ENCODE assay signal across 10 cellular contexts in the genomic region with DNA sequence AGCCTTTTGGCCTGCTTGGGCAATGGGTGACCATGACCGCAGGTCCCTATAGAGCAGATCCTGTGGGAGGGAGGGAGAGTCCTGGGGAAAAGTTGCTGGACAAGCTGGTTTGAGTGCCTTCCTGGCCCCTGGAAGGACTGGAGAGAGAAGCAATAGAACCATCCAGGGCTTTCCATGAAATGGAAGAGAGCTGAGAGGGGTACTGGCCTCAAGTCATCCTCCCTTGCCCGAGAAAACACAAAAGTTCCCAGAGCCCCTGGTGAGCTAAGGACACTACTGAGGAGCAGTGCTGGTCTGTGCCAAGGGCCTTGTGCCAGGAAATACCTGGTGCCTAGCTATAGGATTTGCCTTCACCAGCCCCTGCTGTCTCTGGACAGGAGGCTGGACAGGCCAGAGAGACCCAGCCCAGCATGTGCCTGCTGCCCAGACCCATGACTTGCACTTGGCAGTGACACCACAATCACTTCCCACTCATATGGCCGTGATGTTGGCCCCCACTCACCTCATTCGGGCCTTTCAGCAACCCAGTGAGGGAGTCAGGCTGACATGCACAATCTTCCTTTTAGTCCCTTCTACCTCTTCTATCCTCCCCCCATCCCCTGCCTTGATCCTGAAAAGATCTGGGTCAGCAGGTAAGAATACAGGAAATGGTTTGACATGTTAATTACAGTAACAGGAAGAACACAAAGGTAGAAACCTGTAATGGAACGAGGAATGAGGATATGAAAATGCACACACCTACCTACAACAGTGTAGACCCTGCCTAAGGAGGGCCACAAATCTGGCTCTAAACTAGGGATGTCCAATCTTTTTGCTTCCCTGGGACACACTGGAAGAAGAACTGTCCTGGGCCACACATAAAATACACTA. TPM values are rescaled to one million over a fixed set of nuclear protein-coding genes. Genes with fewer than 3 reads are reported as not detected.
A peak's percentile ranks its signal among the peaks of the same experiment; 100 is the strongest.
DNase-seq lines count a peak whose midpoint lies in the region; ATAC-seq and TF ChIP-seq lines count a peak whose summit lies in the region.
"Had no signal": no experiment of that assay in that cellular context is flagged by ENCODE, and none has a peak within 500 bp of the region (broad histone marks: within the 10 kb centered on the region; RNA-seq: fewer than 3 reads in every experiment).

No MANE protein-coding gene starts in this region.

- H3K4me3 ChIP-seq in breast epithelium (no peak overlapping the region), NB4 (ENCODE audit: low read depth, low read length) (no peak overlapping the region), vagina (no peak overlapping the region)

- ATAC-seq in esophagus mucosa: peak; percentile 63

- peaks cover 35% of the 10 kb centered on the region for H3K4me1 Mint-ChIP-seq in MCF 10A (ENCODE audit: insufficient read depth, unreplicated experiment)

- no peak overlapping the region for H3K4me3 Mint-ChIP-seq in MCF 10A (ENCODE audit: unreplicated experiment)

- H3K27me3 ChIP-seq in breast epithelium: no peaks in the 10 kb centered on the region
- no peaks in the 10 kb centered on the region for H3K27me3 ChIP-seq in vagina

- H3K9me3 ChIP-seq in breast epithelium (no peaks in the 10 kb centered on the region), vagina (no peaks in the 10 kb centered on the region)

- CTCF ChIA-PET in MCF 10A (lab: Yijun Ruan, JAX): interaction anchor here (0.5 to 5.1 kb wide), 6 partner anchors 12 to 574 kb away, joined by 3 to 40 read pairs (median 3); no protein-coding TSS in a partner anchor

- no TSS peak for BruUV-seq in MCF 10A (replicated peaks; lab: Mats Ljungman, UMichigan)

- H3K27me3 Mint-ChIP-seq in MCF 10A (ENCODE audit: insufficient read depth, unreplicated experiment): no peaks in the 10 kb centered on the region

- H3K27ac ChIP-seq in breast epithelium (peak overlapping the region in 1 of 2 donors; percentile 17), vagina (peak overlapping the region; percentile 20)

- intact Hi-C loops in MCF 10A (cut with micrococcal nuclease) (no loop called here), breast epithelium (cut with DNase I; ENCODE audit: low total_unique reads) (no loop called here), vagina (cut with DNase I) (no loop called here)

- H3K9me3 Mint-ChIP-seq in MCF 10A (ENCODE audit: unreplicated experiment): no peaks in the 10 kb centered on the region

- no peak for DNase-seq in MCF 10A (ENCODE audit: unreplicated experiment)
- no peak for DNase-seq in breast epithelium (ENCODE audit: low spot score in 2 of 2)
- peak; percentile 5 for DNase-seq in NB4 (ENCODE audit: low read depth)
- DNase-seq in vagina (ENCODE audit: extremely low spot score in 2 of 2): peak; percentile 37 to 80
- DNase-seq in EL: no peak
- no peak for DNase-seq in activated gamma-delta T cell (lab: John Stamatoyannopoulos, UW)
- DNase-seq in hippocampal formation (lab: John Stamatoyannopoulos, UW): no peak
- DNase-seq: mammary epithelial cell, NCI-H345 had no signal

- no peak for TF ChIP-seq POLR2A in breast epithelium (IDR thresholded peaks at IDR 0.05)
- no peak for TF ChIP-seq POLR2A in NB4 (IDR thresholded peaks at IDR 0.05; ENCODE audit: extremely low read depth, insufficient read length)
- TF ChIP-seq POLR2A in vagina (IDR thresholded peaks at IDR 0.05): no peak

- TF ChIP-seq CTCF in MCF 10A (IDR thresholded peaks at IDR 0.05; ENCODE audit: unreplicated experiment) (no peak), breast epithelium (IDR thresholded peaks at IDR 0.05) (no peak), NB4 (IDR thresholded peaks at IDR 0.05; ENCODE audit: low read depth, low read length) (no peak), vagina (IDR thresholded peaks at IDR 0.05) (no peak)

- POLR2A ChIA-PET in MCF 10A (lab: Yijun Ruan, JAX): interaction anchor here (1.2 kb wide), 2 partner anchors 10 to 19 kb away, joined by 3 to 4 read pairs; partner anchors contain the start of gene ZNF672

- H3K36me3 Mint-ChIP-seq in MCF 10A (ENCODE audit: insufficient read depth, unreplicated experiment): peaks cover 83% of the 10 kb centered on the region

- H3K4me1 ChIP-seq in breast epithelium: peaks cover 0 to 4% of the 10 kb centered on the region in 2 donors
- peaks cover 42% of the 10 kb centered on the region for H3K4me1 ChIP-seq in vagina

- H3K36me3 ChIP-seq in breast epithelium: peaks cover 7% of the 10 kb centered on the region
- peaks cover 0 to 48% of the 10 kb centered on the region in 2 donors for H3K36me3 ChIP-seq in vagina

- H3K27ac Mint-ChIP-seq in MCF 10A (ENCODE audit: low read depth, unreplicated experiment): peak overlapping the region; percentile 57

RNA-seq across cellular contexts. Expression of gene SH3BP5L, which starts 7.0 kb away (rescaled TPM):
- total RNA-seq in MCF 10A (2022) (31.5 and 34.0 TPM in 2 replicates), breast epithelium (10 to 100 TPM; 11.5 to 18.9 (median 13.4) TPM), esophagus mucosa (17.1 TPM), vagina (18.7 TPM)

RNA-seq across cellular contexts. Expression of gene ZNF672, which starts 19.3 kb away (rescaled TPM):
- total RNA-seq in MCF 10A (2022) (35.8 and 36.2 TPM in 2 replicates), breast epithelium (10 to 100 TPM; 23.2 to 31.6 (median 27.2) TPM), esophagus mucosa (16.8 TPM), vagina (44.9 TPM)

RNA-seq across cellular contexts. Expression of gene ZNF692, which starts 40.1 kb away (rescaled TPM):
- total RNA-seq in MCF 10A (2022) (88.8 and 103 TPM in 2 replicates), breast epithelium (10 to 100 TPM; 11.5 to 84.3 (median 77.7) TPM), esophagus mucosa (16.6 TPM), vagina (46.7 TPM)

Comparison
In these comparisons a context has a peak if more than half of its experiments do, and no peak if none do; other contexts are left out.
1. DNase-seq: peak in NB4 (single experiment) and vagina (2 of 2); none in MCF 10A (single experiment), breast epithelium (0 of 2), EL (single experiment), activated gamma-delta T cell (single experiment) and hippocampal formation (0 of 2).